9 cellular contexts compared by ENCODE assay signal in genomic region chr4:95095352-95095974, GRCh38.
DNase-seq lines count a peak whose midpoint lies in the region; ATAC-seq, FAIRE-seq and TF ChIP-seq lines count a peak whose summit lies in the region.
"Had no signal": no experiment of that assay in that cellular context is flagged by ENCODE, and none has a peak within 500 bp of the region (broad histone marks: within the 10 kb centered on the region; RNA-seq: fewer than 3 reads in every experiment).

No MANE protein-coding gene starts in this region.

- H3K4me3 Mint-ChIP-seq in CD4-positive, alpha-beta T cell: no peak overlapping the region
- no peak overlapping the region for H3K4me3 Mint-ChIP-seq in astrocyte (ENCODE audit: unreplicated experiment)

- H4K20me1 ChIP-seq in astrocyte (ENCODE audit: insufficient read depth, low read length): no peaks in the 10 kb centered on the region

- no peak overlapping the region for H3K4me2 ChIP-seq in astrocyte (ENCODE audit: low read length)

- no peaks in the 10 kb centered on the region for H3K27me3 Mint-ChIP-seq in CD4-positive, alpha-beta T cell
- H3K27me3 Mint-ChIP-seq in astrocyte (ENCODE audit: low read depth, unreplicated experiment): no peaks in the 10 kb centered on the region

- H3K9ac ChIP-seq in astrocyte (ENCODE audit: low read length): no peak overlapping the region

- no peak for FAIRE-seq in HTR-8/SVneo (lab: Jason Lieb, UNC)
- peak; percentile 20 for FAIRE-seq in astrocyte (lab: Jason Lieb, UNC)

- no peaks in the 10 kb centered on the region for H3K79me2 ChIP-seq in astrocyte (ENCODE audit: insufficient read depth, low read length)

- CTCF ChIA-PET in CD4-positive, alpha-beta T cell (lab: Charles Lee): no interaction called here

- DNase-seq in CD4-positive, alpha-beta T cell: no peak
- DNase-seq in HTR-8/SVneo (ENCODE audit: insufficient read length, low spot score): peak; percentile 0
- DNase-seq in astrocyte (ENCODE audit: low read depth): peak; percentile 39
- no peak for DNase-seq in right lobe of liver
- no peak for DNase-seq in NCI-H1694 treated with DMSO at 0.1 percent for 48 hours (lab: John Stamatoyannopoulos, UW)
- no peak for DNase-seq in UCSD-AML1 (lab: John Stamatoyannopoulos, UW; ENCODE audit: unreplicated experiment)

- no peak overlapping the region for H3K27ac ChIP-seq in CD4-positive, alpha-beta T cell (ENCODE audit: low read depth, low read length)
- no peak overlapping the region for H3K27ac ChIP-seq in astrocyte (ENCODE audit: low read depth, low read length)
- H3K27ac ChIP-seq in right lobe of liver: no peak overlapping the region
- H3K27ac ChIP-seq: HL-60 had no signal

- TF ChIP-seq POLR2A in right lobe of liver (IDR thresholded peaks at IDR 0.05): no peak

- H3K9me3 ChIP-seq in CD4-positive, alpha-beta T cell (ENCODE audit: control insufficient read depth, low read length): no peaks in the 10 kb centered on the region
- H3K9me3 ChIP-seq in astrocyte (ENCODE audit: insufficient read depth, low read depth, low read length) (no peaks in the 10 kb centered on the region), right lobe of liver (no peaks in the 10 kb centered on the region)

- no peaks in the 10 kb centered on the region for H3K27me3 ChIP-seq in CD4-positive, alpha-beta T cell (ENCODE audit: control insufficient read depth, insufficient read depth, low read length)
- H3K27me3 ChIP-seq in astrocyte (ENCODE audit: insufficient read depth, low read length) (no peaks in the 10 kb centered on the region), right lobe of liver (no peaks in the 10 kb centered on the region)

- H3K4me1 ChIP-seq in astrocyte (ENCODE audit: insufficient read depth, low read length): peaks cover 3% of the 10 kb centered on the region
- H3K4me1 ChIP-seq in right lobe of liver: no peaks in the 10 kb centered on the region

- H3K36me3 ChIP-seq in astrocyte (ENCODE audit: insufficient read depth, low read length) (no peaks in the 10 kb centered on the region), right lobe of liver (no peaks in the 10 kb centered on the region)

- POLR2A ChIA-PET in CD4-positive, alpha-beta T cell (lab: Charles Lee): no interaction called here

- intact Hi-C loops in CD4-positive, alpha-beta T cell (cut with DNase I, micrococcal nuclease): loop anchor here in 1 of 2 experiments (2.0 kb wide), 1 partner anchor 475 kb away; no protein-coding TSS in a partner anchor
- intact Hi-C loops in right lobe of liver (cut with DNase I): no loop called here

- peak; percentile 17 for TF ChIP-seq CTCF in CD4-positive, alpha-beta T cell (IDR thresholded peaks at IDR 0.05)
- TF ChIP-seq CTCF in astrocyte (IDR thresholded peaks at IDR 0.05; ENCODE audit: insufficient read depth, low read depth, low read length): peak; percentile 57
- TF ChIP-seq CTCF in right lobe of liver (IDR thresholded peaks at IDR 0.05): peak; percentile 21 to 61 (median 39)

- no peak overlapping the region for H2AFZ ChIP-seq in astrocyte (ENCODE audit: low read depth, low read length)

- no peaks in the 10 kb centered on the region for H3K9me3 Mint-ChIP-seq in CD4-positive, alpha-beta T cell
- no peaks in the 10 kb centered on the region for H3K9me3 Mint-ChIP-seq in astrocyte (ENCODE audit: unreplicated experiment)

- WGBS in right lobe of liver (ENCODE audit: insufficient coverage, low coverage, low lambda C conversion rate, missing lambda C conversion rate): 8% methylated on average over 1 of the region's 1 CpG

- no peak overlapping the region for H3K4me3 ChIP-seq in astrocyte (ENCODE audit: insufficient read depth, low read depth, low read length)
- H3K4me3 ChIP-seq in right lobe of liver: no peak overlapping the region

- no peaks in the 10 kb centered on the region for H3K36me3 Mint-ChIP-seq in CD4-positive, alpha-beta T cell (ENCODE audit: low read depth)
- no peaks in the 10 kb centered on the region for H3K36me3 Mint-ChIP-seq in astrocyte (ENCODE audit: low read depth, unreplicated experiment)

- no peak overlapping the region for H3K27ac Mint-ChIP-seq in CD4-positive, alpha-beta T cell
- H3K27ac Mint-ChIP-seq in astrocyte (ENCODE audit: unreplicated experiment): no peak overlapping the region

- no peak for ATAC-seq in CD4-positive, alpha-beta T cell (ENCODE audit: poor library complexity)
- ATAC-seq in right lobe of liver: peak; percentile 35 to 78 (median 64)
- ATAC-seq in HG03354 (IDR thresholded peaks at IDR 0.05; ENCODE audit: poor library complexity, severe bottlenecking, unreplicated experiment): no peak
- ATAC-seq in HG02970 (IDR thresholded peaks at IDR 0.05; ENCODE audit: low FRiP score, unreplicated experiment): no peak

- H3K4me1 Mint-ChIP-seq in CD4-positive, alpha-beta T cell (ENCODE audit: low read depth): peaks cover 17% of the 10 kb centered on the region
- peaks cover 12% of the 10 kb centered on the region for H3K4me1 Mint-ChIP-seq in astrocyte (ENCODE audit: low read depth, unreplicated experiment)

Comparison
In these comparisons a context has a peak if more than half of its experiments do, and no peak if none do; other contexts are left out.
1. ATAC-seq: peak in right lobe of liver (4 of 4); none in CD4-positive, alpha-beta T cell (single experiment), HG03354 (single experiment) and HG02970 (single experiment).
2. DNase-seq: peak in HTR-8/SVneo (single experiment) and astrocyte (single experiment); none in CD4-positive, alpha-beta T cell (0 of 10), right lobe of liver (0 of 3), NCI-H1694 treated with DMSO at 0.1 percent for 48 hours (single experiment) and UCSD-AML1 (single experiment).
3. Peak in every context shown above with its lines, with median percentiles within 50 percentile points of each other: CTCF ChIP-seq.